Comparison of ENCODE assay signal across 17 cellular contexts in the genomic region with DNA sequence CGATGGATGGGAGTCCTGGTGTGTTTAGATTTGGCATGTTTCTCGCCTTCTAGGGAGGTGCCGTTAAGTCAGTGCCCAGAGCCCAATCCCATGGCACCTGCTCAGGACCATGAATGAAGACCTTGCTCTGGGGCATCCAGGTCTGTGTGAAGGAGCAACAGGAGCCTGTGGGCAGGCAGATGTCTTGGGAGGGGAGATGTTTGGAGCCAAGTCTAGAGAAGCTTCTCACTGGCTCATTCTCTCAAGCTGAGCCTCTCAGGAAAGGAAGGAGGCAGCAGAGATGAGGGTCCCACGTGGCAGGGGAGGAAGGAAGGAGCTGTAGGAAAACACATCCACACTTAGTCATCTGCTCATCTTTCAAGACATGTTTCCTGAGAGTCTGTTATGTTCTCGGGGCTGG. TPM values are rescaled to one million over a fixed set of nuclear protein-coding genes. Genes with fewer than 3 reads are reported as not detected.
DNase-seq lines count a peak whose midpoint lies in the region; ATAC-seq and TF ChIP-seq lines count a peak whose summit lies in the region.
"Had no signal": no experiment of that assay in that cellular context is flagged by ENCODE, and none has a peak within 500 bp of the region (broad histone marks: within the 10 kb centered on the region; RNA-seq: fewer than 3 reads in every experiment).

No MANE protein-coding gene starts in this region.

- H3F3A ChIP-seq in PC-3 (ENCODE audit: low read length, unreplicated experiment), result no peaks in the 10 kb centered on the region

- intact Hi-C loops in CD4-positive, alpha-beta memory T cell (cut with micrococcal nuclease), result no loop called here
- intact Hi-C loops in PC-3 (cut with micrococcal nuclease), result no loop called here

- no peak overlapping the region for H3K4me2 ChIP-seq in PC-3 (ENCODE audit: low read length)

- no peaks in the 10 kb centered on the region for H3K9me2 ChIP-seq in PC-3 (replicated peaks; ENCODE audit: low read length)

- H4K20me1 ChIP-seq in PC-3 (ENCODE audit: low read length), result no peaks in the 10 kb centered on the region

- H3K27me3 ChIP-seq in CD4-positive, alpha-beta memory T cell (ENCODE audit: insufficient read depth, low read length), result no peaks in the 10 kb centered on the region
- H3K27me3 ChIP-seq in PC-3 (ENCODE audit: low read length) (no peaks in the 10 kb centered on the region), neutrophil (no peaks in the 10 kb centered on the region)

- H3K4me1 Mint-ChIP-seq in CD4-positive, alpha-beta memory T cell, result peaks cover 50 to 92% (median 63%) of the 10 kb centered on the region in 4 donors
- peaks cover 90% of the 10 kb centered on the region for H3K4me1 Mint-ChIP-seq in activated naive CD8-positive, alpha-beta T cell treated with anti-CD3 and anti-CD28 coated beads, Interleukin-2, amount 50 U/mL, for 24 hours
- no peaks in the 10 kb centered on the region for H3K4me1 Mint-ChIP-seq in glutamatergic neuron (ENCODE audit: low read depth, unreplicated experiment)

- DNase-seq in CD4-positive, alpha-beta memory T cell, result no peak
- DNase-seq in PC-3 (peak; percentile 1), NCI-H82 treated with DMSO at 0.1 percent for 48 hours (lab: John Stamatoyannopoulos, UW; ENCODE audit: unreplicated experiment) (no peak), glutamatergic neuron (no peak), NCI-H524 treated with DMSO at 0.1 percent for 48 hours (lab: John Stamatoyannopoulos, UW) (no peak)
- DNase-seq in activated naive CD8-positive, alpha-beta T cell treated with anti-CD3 and anti-CD28 coated beads, Interleukin-2, amount 50 U/mL, for 24 hours, result no peak
- DNase-seq: DND-41, GDM1, NCI-H1436 treated with DMSO at 0.1 percent for 48 hours, NCI-H226, NCI-H526 treated with DMSO at 0.1 percent for 48 hours had no signal

- H3K27me3 Mint-ChIP-seq in CD4-positive, alpha-beta memory T cell, result no peaks in the 10 kb centered on the region
- no peaks in the 10 kb centered on the region for H3K27me3 Mint-ChIP-seq in activated naive CD8-positive, alpha-beta T cell treated with anti-CD3 and anti-CD28 coated beads, Interleukin-2, amount 50 U/mL, for 24 hours
- H3K27me3 Mint-ChIP-seq in glutamatergic neuron (ENCODE audit: unreplicated experiment), result peaks cover 3% of the 10 kb centered on the region

- H3K4me3 ChIP-seq in CD4-positive, alpha-beta memory T cell (ENCODE audit: low read length in 2 of 2), result no peak overlapping the region
- no peak overlapping the region for H3K4me3 ChIP-seq in PC-3 (ENCODE audit: low read length)
- H3K4me3 ChIP-seq in neutrophil (ENCODE audit: low read depth in 1 of 2, low read length in 1 of 2), result no peak overlapping the region
- H3K4me3 ChIP-seq: SK-N-MC had no signal

- H3K36me3 ChIP-seq in CD4-positive, alpha-beta memory T cell (ENCODE audit: insufficient read depth, low read length), result peaks cover 15% of the 10 kb centered on the region
- H3K36me3 ChIP-seq in PC-3 (ENCODE audit: low read depth, low read length) (no peaks in the 10 kb centered on the region), neutrophil (no peaks in the 10 kb centered on the region)

- peaks cover 53 to 73% of the 10 kb centered on the region in 2 donors for H3K36me3 Mint-ChIP-seq in CD4-positive, alpha-beta memory T cell
- peaks cover 25% of the 10 kb centered on the region for H3K36me3 Mint-ChIP-seq in activated naive CD8-positive, alpha-beta T cell treated with anti-CD3 and anti-CD28 coated beads, Interleukin-2, amount 50 U/mL, for 24 hours (ENCODE audit: low read depth)
- no peaks in the 10 kb centered on the region for H3K36me3 Mint-ChIP-seq in glutamatergic neuron (ENCODE audit: unreplicated experiment)

- H3K27ac ChIP-seq in CD4-positive, alpha-beta memory T cell (ENCODE audit: low read depth, low read length), result no peak overlapping the region
- H3K27ac ChIP-seq in PC-3 (ENCODE audit: low read length) (no peak overlapping the region), neutrophil (peak overlapping the region; percentile 77)
- H3K27ac ChIP-seq: SK-N-MC had no signal

- no peak overlapping the region for H3K4me3 Mint-ChIP-seq in CD4-positive, alpha-beta memory T cell
- H3K4me3 Mint-ChIP-seq in activated naive CD8-positive, alpha-beta T cell treated with anti-CD3 and anti-CD28 coated beads, Interleukin-2, amount 50 U/mL, for 24 hours, result no peak overlapping the region
- no peak overlapping the region for H3K4me3 Mint-ChIP-seq in glutamatergic neuron (ENCODE audit: unreplicated experiment)

- no peaks in the 10 kb centered on the region for H3K79me2 ChIP-seq in PC-3 (ENCODE audit: low read length)

- CTCF ChIA-PET in CD4-positive, alpha-beta memory T cell (lab: Charles Lee; ENCODE audit: partially characterized antibody), result no interaction called here
- CTCF ChIA-PET in PC-3 (lab: Charles Lee), result no interaction called here

- no TSS peak for BruUV-seq in PC-3 (replicated peaks; lab: Mats Ljungman, UMichigan)

- H3K27ac Mint-ChIP-seq in CD4-positive, alpha-beta memory T cell, result peak overlapping the region in 6 of 7 donors; percentile 33 to 86 (median 68)
- peak overlapping the region; percentile 20 for H3K27ac Mint-ChIP-seq in activated naive CD8-positive, alpha-beta T cell treated with anti-CD3 and anti-CD28 coated beads, Interleukin-2, amount 50 U/mL, for 24 hours
- no peak overlapping the region for H3K27ac Mint-ChIP-seq in glutamatergic neuron (ENCODE audit: unreplicated experiment)

- H3K9ac ChIP-seq in PC-3 (ENCODE audit: low read length), result no peak overlapping the region

- POLR2A ChIA-PET in CD4-positive, alpha-beta memory T cell (lab: Charles Lee; ENCODE audit: partially characterized antibody), result no interaction called here
- POLR2A ChIA-PET in PC-3 (lab: Charles Lee; ENCODE audit: unreplicated experiment), result no interaction called here

- ATAC-seq in PC-3 (no peak), GM21825 (IDR thresholded peaks at IDR 0.05; ENCODE audit: unreplicated experiment) (no peak)
- ATAC-seq in activated naive CD8-positive, alpha-beta T cell treated with anti-CD3 and anti-CD28 coated beads, Interleukin-2, amount 50 U/mL, for 24 hours, result no peak
- ATAC-seq: HCT116 had no signal

- H2AFZ ChIP-seq in PC-3 (ENCODE audit: low read length), result no peak overlapping the region

- TF ChIP-seq CTCF in PC-3 (conservative IDR thresholded peaks at IDR 0.05; ENCODE audit: low read depth, low read length) (no peak), neutrophil (IDR thresholded peaks at IDR 0.05) (no peak), glutamatergic neuron (IDR thresholded peaks at IDR 0.05; ENCODE audit: partially characterized antibody, unreplicated experiment) (no peak)

- peaks cover 58% of the 10 kb centered on the region for H3K4me1 ChIP-seq in CD4-positive, alpha-beta memory T cell (ENCODE audit: insufficient read depth, low read length)
- H3K4me1 ChIP-seq in PC-3 (ENCODE audit: insufficient read depth, low read length) (peaks cover 32% of the 10 kb centered on the region), neutrophil (ENCODE audit: control insufficient read depth in 1 of 2, insufficient read depth in 1 of 2, low read depth in 1 of 2, low read length in 1 of 2) (peaks cover 50 to 62% of the 10 kb centered on the region in 2 experiments)

- no peaks in the 10 kb centered on the region for H3K9me3 Mint-ChIP-seq in CD4-positive, alpha-beta memory T cell
- H3K9me3 Mint-ChIP-seq in activated naive CD8-positive, alpha-beta T cell treated with anti-CD3 and anti-CD28 coated beads, Interleukin-2, amount 50 U/mL, for 24 hours, result no peaks in the 10 kb centered on the region
- H3K9me3 Mint-ChIP-seq in glutamatergic neuron (ENCODE audit: unreplicated experiment), result no peaks in the 10 kb centered on the region

- no peaks in the 10 kb centered on the region for H3K9me3 ChIP-seq in CD4-positive, alpha-beta memory T cell (ENCODE audit: control insufficient read depth in 1 of 2, low read length in 2 of 2)
- no peaks in the 10 kb centered on the region for H3K9me3 ChIP-seq in PC-3 (ENCODE audit: low read length)
- no peaks in the 10 kb centered on the region for H3K9me3 ChIP-seq in neutrophil

RNA-seq across cellular contexts. Expression of a gene that starts 9.5 kb away (rescaled TPM):
- 1 to 10 TPM; 4.7 to 7.2 TPM for total RNA-seq in CD4-positive, alpha-beta memory T cell
- polyA plus RNA-seq in CD4-positive, alpha-beta memory T cell, result 1 to 10 TPM in 1 of 2 donors, under 1 TPM in 1; 0.64 to 1.2 TPM
- total RNA-seq in PC-3 (2014; rRNA removed) (1.7 and 11.6 TPM in 2 replicates), glutamatergic neuron (ENCODE audit: unreplicated experiment) (not detected)
- polyA plus RNA-seq: AG04450 had no signal

RNA-seq across cellular contexts. Expression of a gene that starts 28.3 kb away (rescaled TPM):
- total RNA-seq in CD4-positive, alpha-beta memory T cell, result 10 to 100 TPM; 32.4 to 34.9 TPM
- 100 to 1,000 TPM; 136 to 211 TPM for polyA plus RNA-seq in CD4-positive, alpha-beta memory T cell
- total RNA-seq in PC-3 (2014; rRNA removed) (0.86 TPM in 1 of 2 replicates, not detected in the other), glutamatergic neuron (ENCODE audit: unreplicated experiment) (not detected)
- polyA plus RNA-seq: AG04450, BJ had no signal

Comparison
In these comparisons a context has a peak if more than half of its experiments do, and no peak if none do; other contexts are left out.
1. RNA of a gene that starts 28.3 kb away (total RNA-seq): 32.4 to 34.9 TPM in CD4-positive, alpha-beta memory T cell; 0.86 TPM in PC-3 and not detected in glutamatergic neuron (single experiment); every median in the first group is over 10 times any median in the second.